ENCODE assay signal across 7 cellular contexts in genomic region chr2:175203621-175204496, GRCh38. TPM values are rescaled to one million over a fixed set of nuclear protein-coding genes. Genes with fewer than 3 reads are reported as not detected.
DNase-seq lines count a peak whose midpoint lies in the region; TF ChIP-seq lines count a peak whose summit lies in the region.

No MANE protein-coding gene starts in this region.

- in situ Hi-C loops in HAP-1 (cut with MboI; ENCODE audit: low sequenced_read_pairs) = no loop called here
- in situ Hi-C loops in astrocyte of the spinal cord (cut with HindIII; ENCODE audit: low sequenced_read_pairs) = no loop called here

- H3K27me3 ChIP-seq in HAP-1 (ENCODE audit: low read depth) (peaks cover 2% of the 10 kb centered on the region; the same call in 1 of the 2 replicates), kidney epithelial cell (ENCODE audit: control insufficient read depth, insufficient read depth, low read length) (no peaks in the 10 kb centered on the region)

- H3K4me1 ChIP-seq in HAP-1 = no peaks in the 10 kb centered on the region

- H3K9me3 ChIP-seq in HAP-1 = 0 out of 2 replicates have a peak, but pooled peaks cover 3% of the 10 kb centered on the region

- DNase-seq in GM10266 (ENCODE audit: extremely low spot score) (peak; percentile 12), HAP-1 (ENCODE audit: low spot score in 2 of 2) (peak; percentile 60 to 75), MV-4-11 (lab: John Stamatoyannopoulos, UW) (peak; percentile 22), SKM-1 (lab: John Stamatoyannopoulos, UW; ENCODE audit: unreplicated experiment) (peak; percentile 5), astrocyte of the spinal cord (ENCODE audit: low read depth, low spot score) (peak; percentile 43), kidney epithelial cell (ENCODE audit: low read depth) (no peak)
- DNase-seq in stimulated activated CD4-positive, alpha-beta T cell treated with anti-CD3 and anti-CD28 coated beads, TNF-alpha, amount 100 ng/mL, for 24 hours (ENCODE audit: low read depth in 3 of 3) = peak in 2 of 3 experiments; percentile 16 to 43

- peak; percentile 56 for TF ChIP-seq CTCF in GM10266 (IDR thresholded peaks at IDR 0.05; ENCODE audit: control insufficient read depth, insufficient read depth, low read depth, missing control alignments)
- peak; percentile 65 for TF ChIP-seq CTCF in astrocyte of the spinal cord (IDR thresholded peaks at IDR 0.05; ENCODE audit: low read depth, low read length)
- peak; percentile 73 for TF ChIP-seq CTCF in kidney epithelial cell (IDR thresholded peaks at IDR 0.05; ENCODE audit: insufficient read depth, low read length, poor library complexity, severe bottlenecking)

- H3K4me3 ChIP-seq in HAP-1 (no peak overlapping the region), astrocyte of the spinal cord (ENCODE audit: low read depth, low read length) (no peak overlapping the region), kidney epithelial cell (ENCODE audit: low read depth, low read length) (no peak overlapping the region)

- H3K36me3 ChIP-seq in HAP-1 (replicated peaks) (no peaks in the 10 kb centered on the region), kidney epithelial cell (ENCODE audit: control insufficient read depth, insufficient read depth, low read length) (no peaks in the 10 kb centered on the region)

RNA-seq across cellular contexts. Expression of gene ATP5MC3, which starts 22.3 kb away (rescaled TPM):
- 137 and 159 TPM in 2 replicates for total RNA-seq in kidney epithelial cell

RNA-seq across cellular contexts. Expression of gene ATF2, which starts 35.9 kb away (rescaled TPM):
- total RNA-seq in kidney epithelial cell = 35.1 and 38.9 TPM in 2 replicates
